In the genomic region with DNA sequence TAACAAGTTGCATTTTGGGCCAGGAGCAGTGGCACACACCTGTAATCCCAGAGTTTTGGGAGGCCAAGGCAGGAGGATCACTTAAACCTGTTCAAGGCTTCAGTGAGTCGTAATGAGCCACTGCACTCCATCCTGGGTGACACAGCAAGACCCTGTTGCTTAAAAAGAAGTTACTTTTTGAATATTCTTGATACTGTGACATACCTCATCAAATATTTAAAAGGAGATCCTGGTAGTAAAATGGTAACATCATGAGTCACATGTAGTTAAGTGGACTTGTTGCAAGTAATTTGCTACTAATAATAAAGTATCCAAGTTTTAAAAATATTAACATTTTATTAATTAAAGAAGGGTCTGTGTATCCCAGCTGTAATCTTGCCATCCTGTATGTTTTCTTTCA, we compare ENCODE assay signal across 22 cellular contexts. TPM values are rescaled to one million over a fixed set of nuclear protein-coding genes. Genes with fewer than 3 reads are reported as not detected.
DNase-seq lines count a peak whose midpoint lies in the region; ATAC-seq and TF ChIP-seq lines count a peak whose summit lies in the region.
"Had no signal": no experiment of that assay in that cellular context is flagged by ENCODE, and none has a peak within 500 bp of the region (broad histone marks: within the 10 kb centered on the region; RNA-seq: fewer than 3 reads in every experiment).

No MANE protein-coding gene starts in this region.

- no peak overlapping the region for H2AFZ ChIP-seq in GM23248

- no peaks in the 10 kb centered on the region for H3K9me2 ChIP-seq in GM23248 (ENCODE audit: insufficient read depth)

- H3K9ac ChIP-seq in GM23248: no peak overlapping the region

- H3K79me2 ChIP-seq in GM23248 (ENCODE audit: insufficient read depth): peaks cover 86% of the 10 kb centered on the region

- H3K4me3 Mint-ChIP-seq in mesothelial cell of epicardium: no peak overlapping the region
- H3K4me3 Mint-ChIP-seq: activated CD8-positive, alpha-beta T cell treated with anti-CD3 and anti-CD28 coated beads for 36 hours; brain had no signal

- WGBS in GM23248 (ENCODE audit: low coverage in 1 of 2, low lambda C conversion rate in 2 of 2, missing lambda C conversion rate in 2 of 2), 2 experiments: 38 to 76% methylated on average over 1 of the region's 1 CpG
- 94 to 98% methylated on average over 1 of the region's 1 CpG for WGBS in heart right ventricle, 2 donors

- TF ChIP-seq CTCF in RWPE2 (IDR thresholded peaks at IDR 0.05; ENCODE audit: poor library complexity, severe bottlenecking): no peak
- no peak for TF ChIP-seq CTCF in fibroblast of villous mesenchyme (IDR thresholded peaks at IDR 0.05; ENCODE audit: insufficient read depth, low read depth, low read length)
- TF ChIP-seq CTCF in mesothelial cell of epicardium (IDR thresholded peaks at IDR 0.05; ENCODE audit: unreplicated experiment): no peak
- no peak for TF ChIP-seq CTCF in heart right ventricle (IDR thresholded peaks at IDR 0.05)

- no peak overlapping the region for H3K27ac Mint-ChIP-seq in mesothelial cell of epicardium
- H3K27ac Mint-ChIP-seq: activated CD8-positive, alpha-beta T cell treated with anti-CD3 and anti-CD28 coated beads for 36 hours; brain had no signal

- in situ Hi-C loops in GM23248 (cut with MboI): no loop called here

- H3K27me3 ChIP-seq in GM23248 (replicated peaks; ENCODE audit: insufficient read depth): no peaks in the 10 kb centered on the region
- H3K27me3 ChIP-seq in RWPE2 (ENCODE audit: insufficient read depth, poor library complexity, severe bottlenecking): no peaks in the 10 kb centered on the region
- H3K27me3 ChIP-seq in heart right ventricle: no peaks in the 10 kb centered on the region
- H3K27me3 ChIP-seq: esophagus muscularis mucosa, transverse colon had no signal

- DNase-seq in AG08396 (ENCODE audit: low spot score) (peak; percentile 35), GM23248 (peak; percentile 49), RWPE2 (ENCODE audit: low spot score) (no peak), fibroblast of villous mesenchyme (ENCODE audit: low read depth) (peak; percentile 21), globus pallidus (ENCODE audit: low spot score) (no peak), foreskin melanocyte (no peak), mesothelial cell of epicardium (ENCODE audit: low spot score in 2 of 2, unreplicated experiment in 2 of 2) (no peak), heart right ventricle (no peak)
- DNase-seq: activated CD8-positive, alpha-beta T cell treated with anti-CD3 and anti-CD28 coated beads for 36 hours; activated effector memory CD4-positive, alpha-beta T cell treated with anti-CD3 and anti-CD28 coated beads, Interleukin-2, amount 50 U/mL, for 16 hours; activated T-cell treated with anti-CD3 and anti-CD28 coated beads for 4 hours; effector memory CD4-positive, alpha-beta T cell; glutamatergic neuron; kidney glomerular epithelial cell; NCI-H187; NCI-H69; RPMI8226; transverse colon; WERI-Rb-1 had no signal

- peak; percentile 36; the same call in 2 of the 3 replicates for ATAC-seq in RWPE2 (ENCODE audit: low read depth)
- ATAC-seq in heart right ventricle: no peak
- ATAC-seq: activated CD8-positive, alpha-beta T cell treated with anti-CD3 and anti-CD28 coated beads for 36 hours had no signal

- no peak overlapping the region for H3K4me2 ChIP-seq in GM23248 (ENCODE audit: unreplicated experiment)

- peaks cover 9% of the 10 kb centered on the region for H3K4me1 ChIP-seq in GM23248 (ENCODE audit: insufficient read depth)
- H3K4me1 ChIP-seq in RWPE2 (ENCODE audit: insufficient read depth, poor library complexity, severe bottlenecking): no peaks in the 10 kb centered on the region
- H3K4me1 ChIP-seq in heart right ventricle: no peaks in the 10 kb centered on the region
- H3K4me1 ChIP-seq: esophagus muscularis mucosa, prostate gland, transverse colon had no signal

- 0 out of 2 replicates have a peak, but pooled peaks cover 8% of the 10 kb centered on the region for H3K36me3 ChIP-seq in GM23248 (ENCODE audit: low read depth)
- H3K36me3 ChIP-seq in RWPE2 (ENCODE audit: low read depth): peaks cover 68% of the 10 kb centered on the region
- H3K36me3 ChIP-seq in heart right ventricle: peaks cover 0 to 80% (median 12%) of the 10 kb centered on the region in 9 donors
- H3K36me3 ChIP-seq: prostate gland had no signal

- H3K27ac ChIP-seq in GM23248 (no peak overlapping the region), RWPE2 (ENCODE audit: poor library complexity, severe bottlenecking) (no peak overlapping the region), heart right ventricle (no peak overlapping the region)
- H3K27ac ChIP-seq: esophagus muscularis mucosa, prostate gland, transverse colon, WERI-Rb-1 had no signal

- intact Hi-C loops in heart right ventricle (cut with DNase I): no loop called here

- H3K4me3 ChIP-seq in GM23248: no peak overlapping the region
- H3K4me3 ChIP-seq in RWPE2 (ENCODE audit: severe bottlenecking): no peak overlapping the region
- no peak overlapping the region for H3K4me3 ChIP-seq in fibroblast of villous mesenchyme (ENCODE audit: low read depth, low read length)
- H3K4me3 ChIP-seq in heart right ventricle: no peak overlapping the region
- H3K4me3 ChIP-seq: esophagus muscularis mucosa, prostate gland, transverse colon had no signal

- no peaks in the 10 kb centered on the region for H4K20me1 ChIP-seq in GM23248 (ENCODE audit: insufficient read depth)

- peaks cover 5% of the 10 kb centered on the region; the same call in 1 of the 2 replicates for H3F3A ChIP-seq in GM23248 (ENCODE audit: insufficient read depth)

- no peaks in the 10 kb centered on the region for H3K9me3 ChIP-seq in GM23248 (ENCODE audit: low read depth)
- no peaks in the 10 kb centered on the region for H3K9me3 ChIP-seq in RWPE2 (ENCODE audit: severe bottlenecking)
- H3K9me3 ChIP-seq in heart right ventricle: no peaks in the 10 kb centered on the region
- H3K9me3 ChIP-seq: esophagus muscularis mucosa, prostate gland, transverse colon had no signal

- no peaks in the 10 kb centered on the region for H3K4me1 Mint-ChIP-seq in mesothelial cell of epicardium
- H3K4me1 Mint-ChIP-seq: brain had no signal

- H3K36me3 Mint-ChIP-seq in mesothelial cell of epicardium: peaks cover 41% of the 10 kb centered on the region

- no peaks in the 10 kb centered on the region for H3K27me3 Mint-ChIP-seq in mesothelial cell of epicardium (ENCODE audit: low read depth)
- H3K27me3 Mint-ChIP-seq: activated CD8-positive, alpha-beta T cell treated with anti-CD3 and anti-CD28 coated beads for 36 hours; brain had no signal

- H3K9me3 Mint-ChIP-seq in mesothelial cell of epicardium: no peaks in the 10 kb centered on the region
- H3K9me3 Mint-ChIP-seq: activated CD8-positive, alpha-beta T cell treated with anti-CD3 and anti-CD28 coated beads for 36 hours; brain had no signal

RNA-seq across cellular contexts. Expression of a gene that starts 18.3 kb away (rescaled TPM):
- 10.2 and 12.4 TPM in 2 replicates for total RNA-seq in GM23248 (2014; rRNA removed; shearing (Covaris generic))
- 17.1 and 17.8 TPM in 2 replicates for polyA plus RNA-seq in GM23248 (2016; fragmentation: Nextera tagmentation; extraction: Ambion mirVana)
- 20.3 and 22.5 TPM in 2 replicates for total RNA-seq in fibroblast of villous mesenchyme
- total RNA-seq in mesothelial cell of epicardium: 35.4 to 38.2 TPM (median 36.6 TPM) in 3 replicates
- 10 to 100 TPM in 5 of 10 donors, 1 to 10 TPM in 5; 8.0 to 13.0 (median 10.1) TPM for total RNA-seq in heart right ventricle
- 1 to 10 TPM; 3.6 to 6.9 TPM for polyA plus RNA-seq in heart right ventricle

RNA-seq across cellular contexts. Expression of a gene that starts 24.1 kb away (rescaled TPM):
- total RNA-seq in GM23248 (2014; rRNA removed; shearing (Covaris generic)): 61.3 and 62.2 TPM in 2 replicates
- 69.7 and 72.9 TPM in 2 replicates for polyA plus RNA-seq in GM23248 (2016; fragmentation: Nextera tagmentation; extraction: Ambion mirVana)
- 53.1 and 73.8 TPM in 2 replicates for total RNA-seq in fibroblast of villous mesenchyme
- 41.4 to 46.0 TPM (median 44.2 TPM) in 3 replicates for total RNA-seq in mesothelial cell of epicardium
- 10 to 100 TPM; 51.1 to 72.5 (median 62.6) TPM for total RNA-seq in heart right ventricle
- polyA plus RNA-seq in heart right ventricle: 10 to 100 TPM; 55.0 to 64.6 TPM

Comparison
In these comparisons a context has a peak if more than half of its experiments do, and no peak if none do; other contexts are left out.
1. DNase-seq: peak in AG08396 (single experiment), GM23248 (single experiment) and fibroblast of villous mesenchyme (single experiment); none in RWPE2 (single experiment), globus pallidus (single experiment), foreskin melanocyte (single experiment), mesothelial cell of epicardium (0 of 2) and heart right ventricle (0 of 2).